Comparison of ENCODE assay signal across 22 cellular contexts in the genomic region with DNA sequence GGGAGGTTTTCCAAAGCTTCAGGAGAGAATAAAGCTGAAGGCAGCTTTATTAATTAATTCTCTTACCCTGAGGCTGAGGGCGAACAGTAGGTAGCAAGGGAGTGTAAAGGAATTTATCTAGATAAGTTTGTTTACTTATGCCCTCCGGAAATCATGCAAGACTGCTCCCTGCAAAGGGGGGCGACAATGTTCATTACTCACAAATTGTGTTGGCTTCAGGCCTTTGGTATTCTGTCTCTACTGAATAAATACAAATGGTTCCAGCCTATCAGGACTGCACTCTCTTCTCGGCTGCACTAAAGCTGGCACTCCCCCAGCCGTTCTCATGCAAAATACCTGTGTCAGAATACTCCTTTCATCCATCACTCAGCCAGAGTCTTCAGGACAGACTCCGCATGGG.
DNase-seq lines count a peak whose midpoint lies in the region; ATAC-seq, FAIRE-seq and TF ChIP-seq lines count a peak whose summit lies in the region.
"Had no signal": no experiment of that assay in that cellular context is flagged by ENCODE, and none has a peak within 500 bp of the region (broad histone marks: within the 10 kb centered on the region; RNA-seq: fewer than 3 reads in every experiment).

No MANE protein-coding gene starts in this region.

- H3K9ac ChIP-seq in IMR-90 (ENCODE audit: low read depth, low read length) (no peak overlapping the region), mesenchymal stem cell (ENCODE audit: low read length) (no peak overlapping the region)

- H4K5ac ChIP-seq in IMR-90 (ENCODE audit: low read depth, low read length) = no peak overlapping the region

- H3K79me1 ChIP-seq in IMR-90 (ENCODE audit: low read depth in 1 of 2, low read length in 2 of 2) (no peaks in the 10 kb centered on the region; a peak in 1 of 4 replicates), mesenchymal stem cell (replicated peaks; ENCODE audit: low read length, poor library complexity, severe bottlenecking) (peaks cover 5% of the 10 kb centered on the region)

- TF ChIP-seq CTCF in IMR-90 (conservative IDR thresholded peaks at IDR 0.05; ENCODE audit: low read depth, low read length) = no peak
- no peak for TF ChIP-seq CTCF in bronchial epithelial cell (IDR thresholded peaks at IDR 0.05; ENCODE audit: insufficient read depth, low read length, severe bottlenecking)
- TF ChIP-seq CTCF in CD4-positive, alpha-beta T cell (IDR thresholded peaks at IDR 0.05) = no peak

- in situ Hi-C loops in IMR-90 (cut with MboI; ENCODE audit: low sequenced_read_pairs) = no loop called here

- H2BK120ac ChIP-seq in IMR-90 (ENCODE audit: low read depth, low read length) = no peak overlapping the region
- H2BK120ac ChIP-seq in mesenchymal stem cell (ENCODE audit: low read depth, low read length) = no peak overlapping the region

- H2BK20ac ChIP-seq in IMR-90 (ENCODE audit: low read depth, low read length) = no peak overlapping the region

- H4K91ac ChIP-seq in IMR-90 (ENCODE audit: insufficient read depth, low read depth, low read length) (no peak overlapping the region), mesenchymal stem cell (ENCODE audit: low read length) (no peak overlapping the region)

- TF ChIP-seq POLR2A in IMR-90 (IDR thresholded peaks at IDR 0.05; ENCODE audit: low read depth, low read length) = no peak

- H3K27ac Mint-ChIP-seq in activated CD4-positive, alpha-beta T cell treated with anti-CD3 and anti-CD28 coated beads, Interleukin-2, amount 10 ng/mL, durations not matched to agents 24 days and 14 days = no peak overlapping the region
- H3K27ac Mint-ChIP-seq in CD4-positive, alpha-beta T cell = no peak overlapping the region
- H3K27ac Mint-ChIP-seq: CD4-positive, CD25-positive, alpha-beta regulatory T cell; naive thymus-derived CD4-positive, alpha-beta T cell; T-helper 2 cell treated with Interferon-gamma antibody and Interleukin-4, amounts not matched to agents 5 μg/mL and 100 μg/mL, for 36 hours had no signal

- intact Hi-C loops in IMR-90 (cut with micrococcal nuclease) = no loop called here
- intact Hi-C loops in activated CD4-positive, alpha-beta T cell treated with anti-CD3 and anti-CD28 coated beads, Interleukin-2, amount 10 ng/mL, durations not matched to agents 24 days and 14 days (cut with micrococcal nuclease) = no loop called here
- intact Hi-C loops in CD4-positive, alpha-beta T cell (cut with DNase I, micrococcal nuclease) = no loop called here

- no peak overlapping the region for H3K14ac ChIP-seq in IMR-90 (replicated peaks; ENCODE audit: low read depth, low read length)
- H3K14ac ChIP-seq in mesenchymal stem cell (ENCODE audit: low read length in 2 of 2) = no peak overlapping the region

- H3K4me2 ChIP-seq in IMR-90 (ENCODE audit: low read depth, low read length) = no peak overlapping the region
- H3K4me2 ChIP-seq in mesenchymal stem cell (ENCODE audit: low read length, poor library complexity, severe bottlenecking) = peak overlapping the region; percentile 25

- no peak overlapping the region for H2AK9ac ChIP-seq in IMR-90 (replicated peaks; ENCODE audit: low read depth, low read length, poor library complexity)

- 60% methylated on average over 1 of the region's 6 CpGs; no CpG with 5 or more reads in 1 of the 2 experiments for WGBS in IMR-90 (ENCODE audit: extremely low coverage in 2 of 2, insufficient read length in 1 of 2), 2 experiments
- WGBS in mesenchymal stem cell = 21% methylated on average over 4 of the region's 6 CpGs

- peak; percentile 51 for DNase-seq in A172 (ENCODE audit: low spot score)
- DNase-seq in IMR-90 = no peak
- DNase-seq in bronchial epithelial cell (ENCODE audit: low read depth) = peak; percentile 5
- peak; percentile 15 for DNase-seq in mesenchymal stem cell
- no peak for DNase-seq in activated CD4-positive, alpha-beta T cell treated with anti-CD3 and anti-CD28 coated beads, Interleukin-2, amount 10 ng/mL, durations not matched to agents 24 days and 14 days
- DNase-seq in KG1 (lab: John Stamatoyannopoulos, UW) = no peak
- no peak for DNase-seq in CD4-positive, alpha-beta T cell
- DNase-seq: activated CD4-positive, alpha-beta T cell treated with anti-CD3 and anti-CD28 coated beads for 48 hours; activated T-cell treated with anti-CD3 and anti-CD28 coated beads for 4 hours; CD4-positive, CD25-positive, alpha-beta regulatory T cell; DMS79 treated with DMSO at 0.1 percent for 48 hours; effector CD4-positive, alpha-beta T cell; heart right ventricle; left cardiac atrium; naive thymus-derived CD4-positive, alpha-beta T cell; NCI-H1694; NCI-H446; right cardiac atrium; SHP77 treated with DMSO at 0.1 percent for 48 hours had no signal

- CTCF ChIA-PET in IMR-90 (lab: Yijun Ruan, JAX) = no interaction called here
- CTCF ChIA-PET in CD4-positive, alpha-beta T cell (lab: Charles Lee) = no interaction called here

- H3K36me3 ChIP-seq in IMR-90 (ENCODE audit: control insufficient read depth, insufficient read depth, low read length) (peaks cover 19% of the 10 kb centered on the region), bronchial epithelial cell (ENCODE audit: control insufficient read depth, insufficient read depth, low read length) (peaks cover 6% of the 10 kb centered on the region), mesenchymal stem cell (ENCODE audit: control insufficient read depth in 1 of 2, insufficient read depth in 2 of 2, low read depth in 1 of 2, low read length in 2 of 2) (peaks cover 6 to 53% of the 10 kb centered on the region in 2 experiments)

- H3K27ac ChIP-seq in IMR-90 (ENCODE audit: insufficient read depth, low read length) = no peak overlapping the region
- H3K27ac ChIP-seq in mesenchymal stem cell (ENCODE audit: low read length, poor library complexity, severe bottlenecking) = peak overlapping the region; percentile 52
- H3K27ac ChIP-seq in CD4-positive, alpha-beta T cell (ENCODE audit: low read depth, low read length) = no peak overlapping the region

- no peaks in the 10 kb centered on the region for H3K27me3 Mint-ChIP-seq in activated CD4-positive, alpha-beta T cell treated with anti-CD3 and anti-CD28 coated beads, Interleukin-2, amount 10 ng/mL, durations not matched to agents 24 days and 14 days
- H3K27me3 Mint-ChIP-seq in CD4-positive, alpha-beta T cell = no peaks in the 10 kb centered on the region
- H3K27me3 Mint-ChIP-seq: CD4-positive, CD25-positive, alpha-beta regulatory T cell; naive thymus-derived CD4-positive, alpha-beta T cell had no signal

- POLR2A ChIA-PET in IMR-90 (lab: Charles Lee; ENCODE audit: unreplicated experiment) = no interaction called here
- POLR2A ChIA-PET in CD4-positive, alpha-beta T cell (lab: Charles Lee) = no interaction called here

- no peak overlapping the region for H3K4me3 Mint-ChIP-seq in activated CD4-positive, alpha-beta T cell treated with anti-CD3 and anti-CD28 coated beads, Interleukin-2, amount 10 ng/mL, durations not matched to agents 24 days and 14 days
- H3K4me3 Mint-ChIP-seq in CD4-positive, alpha-beta T cell = no peak overlapping the region
- H3K4me3 Mint-ChIP-seq: naive thymus-derived CD4-positive, alpha-beta T cell; T-helper 2 cell treated with Interferon-gamma antibody and Interleukin-4, amounts not matched to agents 5 μg/mL and 100 μg/mL, for 36 hours had no signal

- H2BK15ac ChIP-seq in IMR-90 (ENCODE audit: low read depth, low read length) (no peak overlapping the region), mesenchymal stem cell (ENCODE audit: low read depth, poor library complexity, severe bottlenecking) (no peak overlapping the region)

- H3K4me1 ChIP-seq in IMR-90 (ENCODE audit: control insufficient read depth, insufficient read depth, low read length) (no peaks in the 10 kb centered on the region; the same call in 1 of the 2 replicates), mesenchymal stem cell (ENCODE audit: control insufficient read depth, insufficient read depth, low read depth, low read length) (peaks cover 5% of the 10 kb centered on the region)

- TF ChIP-seq RAD21 in IMR-90 (IDR thresholded peaks at IDR 0.05; ENCODE audit: low read length) = no peak

- BruUV-seq in IMR-90 (replicated peaks; lab: Mats Ljungman, UMichigan) = TSS peak; percentile 25

- H3K9me3 ChIP-seq in IMR-90 (ENCODE audit: control insufficient read depth, insufficient read depth, low read length) (0 out of 2 replicates have a peak, but pooled peaks cover 2% of the 10 kb centered on the region), mesenchymal stem cell (ENCODE audit: control insufficient read depth, low read length) (peaks cover 4% of the 10 kb centered on the region)
- H3K9me3 ChIP-seq in CD4-positive, alpha-beta T cell (ENCODE audit: control insufficient read depth, low read length) = peaks cover 14% of the 10 kb centered on the region

- no peak overlapping the region for H4K8ac ChIP-seq in IMR-90 (ENCODE audit: low read depth in 2 of 2, low read length in 2 of 2)
- H4K8ac ChIP-seq in mesenchymal stem cell (ENCODE audit: low read length) = no peak overlapping the region

- peak; percentile 63 for ATAC-seq in IMR-90 (ENCODE audit: low read depth)
- ATAC-seq in HG02759 (IDR thresholded peaks at IDR 0.05; ENCODE audit: unreplicated experiment) = no peak
- ATAC-seq in CD4-positive, alpha-beta T cell (ENCODE audit: poor library complexity) = no peak
- ATAC-seq: activated naive CD4-positive, alpha-beta T cell treated with anti-CD3 and anti-CD28 coated beads, Interleukin-2, amount 50 U/mL, for 72 hours; naive thymus-derived CD4-positive, alpha-beta T cell had no signal

- H3K36me3 Mint-ChIP-seq in activated CD4-positive, alpha-beta T cell treated with anti-CD3 and anti-CD28 coated beads, Interleukin-2, amount 10 ng/mL, durations not matched to agents 24 days and 14 days (ENCODE audit: low read depth) = peaks cover 39% of the 10 kb centered on the region
- peaks cover 79% of the 10 kb centered on the region for H3K36me3 Mint-ChIP-seq in CD4-positive, alpha-beta T cell (ENCODE audit: low read depth)

- no peak overlapping the region for H2AFZ ChIP-seq in IMR-90 (replicated peaks; ENCODE audit: low read length, poor library complexity)
- no peak overlapping the region for H2AFZ ChIP-seq in mesenchymal stem cell (ENCODE audit: low read depth, low read length)

- H3K9me1 ChIP-seq in IMR-90 (ENCODE audit: insufficient read depth, low read length) = no peaks in the 10 kb centered on the region

- FAIRE-seq in bronchial epithelial cell (lab: Jason Lieb, UNC) = no peak

- no peak overlapping the region for H2BK12ac ChIP-seq in mesenchymal stem cell (ENCODE audit: low read length in 2 of 2)

- H3K4ac ChIP-seq in IMR-90 (ENCODE audit: low read depth, low read length) (no peak overlapping the region), mesenchymal stem cell (ENCODE audit: low read depth in 1 of 2, low read length in 2 of 2) (no peak overlapping the region)

- H3K9me3 Mint-ChIP-seq in activated CD4-positive, alpha-beta T cell treated with anti-CD3 and anti-CD28 coated beads, Interleukin-2, amount 10 ng/mL, durations not matched to agents 24 days and 14 days = no peaks in the 10 kb centered on the region
- H3K9me3 Mint-ChIP-seq in CD4-positive, alpha-beta T cell = peaks cover 6% of the 10 kb centered on the region
- H3K9me3 Mint-ChIP-seq: activated naive CD4-positive, alpha-beta T cell treated with anti-CD3 and anti-CD28 coated beads, Interleukin-2, amount 50 U/mL, for 72 hours; T-helper 2 cell treated with Interferon-gamma antibody and Interleukin-4, amounts not matched to agents 5 μg/mL and 100 μg/mL, for 36 hours had no signal

- H3K4me3 ChIP-seq in IMR-90 (ENCODE audit: insufficient read depth, low read depth, low read length) = no peak overlapping the region
- no peak overlapping the region for H3K4me3 ChIP-seq in bronchial epithelial cell (ENCODE audit: low read depth, low read length)
- H3K4me3 ChIP-seq in mesenchymal stem cell (ENCODE audit: insufficient read depth in 1 of 2, low read depth in 1 of 2, low read length in 2 of 2) = no peak overlapping the region
- H3K4me3 ChIP-seq: heart right ventricle had no signal

- H3K23ac ChIP-seq in IMR-90 (ENCODE audit: low read depth, low read length) (no peak overlapping the region), mesenchymal stem cell (ENCODE audit: low read length in 2 of 2) (no peak overlapping the region)

- no peaks in the 10 kb centered on the region for H3K4me1 Mint-ChIP-seq in activated CD4-positive, alpha-beta T cell treated with anti-CD3 and anti-CD28 coated beads, Interleukin-2, amount 10 ng/mL, durations not matched to agents 24 days and 14 days
- no peaks in the 10 kb centered on the region for H3K4me1 Mint-ChIP-seq in CD4-positive, alpha-beta T cell (ENCODE audit: low read depth)
- H3K4me1 Mint-ChIP-seq: CD4-positive, CD25-positive, alpha-beta regulatory T cell had no signal

- no peaks in the 10 kb centered on the region for H4K20me1 ChIP-seq in IMR-90 (ENCODE audit: insufficient read depth, low read length)

- no peaks in the 10 kb centered on the region for H3K27me3 ChIP-seq in IMR-90 (ENCODE audit: control insufficient read depth, insufficient read depth, low read length)
- H3K27me3 ChIP-seq in bronchial epithelial cell (ENCODE audit: control insufficient read depth, insufficient read depth, low read length) = no peaks in the 10 kb centered on the region
- no peaks in the 10 kb centered on the region for H3K27me3 ChIP-seq in mesenchymal stem cell (ENCODE audit: control insufficient read depth in 1 of 2, insufficient read depth in 1 of 2, low read length in 2 of 2)
- H3K27me3 ChIP-seq in CD4-positive, alpha-beta T cell (ENCODE audit: control insufficient read depth, insufficient read depth, low read length) = no peaks in the 10 kb centered on the region
- H3K27me3 ChIP-seq: heart right ventricle had no signal

- H2AK5ac ChIP-seq in IMR-90 (ENCODE audit: low read depth, low read length) (no peak overlapping the region), mesenchymal stem cell (ENCODE audit: low read length, severe bottlenecking) (no peak overlapping the region)

- H3K18ac ChIP-seq in IMR-90 (ENCODE audit: low read depth, low read length) = no peak overlapping the region
- no peak overlapping the region for H3K18ac ChIP-seq in mesenchymal stem cell (ENCODE audit: low read depth in 1 of 2, low read length in 2 of 2)

- no peak overlapping the region for H3K56ac ChIP-seq in IMR-90 (ENCODE audit: extremely low read depth, insufficient read depth, low read length)

- H2BK5ac ChIP-seq in IMR-90 (ENCODE audit: low read depth, low read length, poor library complexity, severe bottlenecking) (no peak overlapping the region), mesenchymal stem cell (ENCODE audit: low read depth, low read length, poor library complexity, severe bottlenecking) (no peak overlapping the region)

- dilution Hi-C loops in IMR-90 (cut with HindIII; ENCODE audit: low sequenced_read_pairs, unreplicated experiment) = no loop called here

Comparison
In these comparisons a context has a peak if more than half of its experiments do, and no peak if none do; other contexts are left out.
1. DNase-seq: peak in A172 (single experiment), bronchial epithelial cell (single experiment) and mesenchymal stem cell (single experiment); none in IMR-90 (single experiment), activated CD4-positive, alpha-beta T cell treated with anti-CD3 and anti-CD28 coated beads, Interleukin-2, amount 10 ng/mL, durations not matched to agents 24 days and 14 days (single experiment), KG1 (single experiment) and CD4-positive, alpha-beta T cell (0 of 10).